9 cellular contexts compared by ENCODE assay signal in the genomic region with DNA sequence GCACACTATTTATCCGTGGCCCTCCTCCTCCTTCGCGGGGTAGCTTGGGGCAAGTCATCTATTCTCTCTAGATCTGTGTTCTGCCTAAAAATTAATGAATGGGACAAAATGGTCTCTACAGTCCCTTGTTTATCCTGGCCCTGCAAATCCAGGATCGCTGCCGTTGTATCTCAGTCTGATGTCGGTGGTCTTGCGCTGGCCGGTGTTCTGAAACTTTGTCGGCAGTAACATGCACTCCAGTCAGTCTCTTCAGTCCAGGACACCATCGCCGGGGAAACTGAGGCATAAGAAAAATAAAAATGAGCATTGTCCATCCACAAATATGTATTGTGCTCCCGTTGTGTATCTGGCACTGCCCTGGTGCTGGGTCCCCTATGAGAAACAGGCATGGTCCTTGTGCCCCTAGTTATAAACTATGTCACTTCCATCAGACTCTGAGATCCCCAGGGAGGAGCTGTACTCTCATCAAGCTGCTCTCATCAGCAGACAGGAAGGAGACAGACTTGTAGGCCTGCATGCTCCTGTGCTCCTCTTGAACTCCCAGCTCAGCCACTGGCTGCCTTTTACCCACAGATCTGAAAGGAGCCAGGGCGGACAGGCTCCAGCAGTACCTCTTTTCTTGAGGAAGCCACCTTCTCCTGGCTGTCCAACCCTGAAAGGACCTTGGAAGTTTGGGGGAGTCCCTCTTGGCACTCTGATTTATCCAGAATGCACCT. TPM values are rescaled to one million over a fixed set of nuclear protein-coding genes. Genes with fewer than 3 reads are reported as not detected.
A peak's percentile ranks its signal among the peaks of the same experiment; 100 is the strongest.
DNase-seq lines count a peak whose midpoint lies in the region; ATAC-seq and TF ChIP-seq lines count a peak whose summit lies in the region.
"Had no signal": no experiment of that assay in that cellular context is flagged by ENCODE, and none has a peak within 500 bp of the region (broad histone marks: within the 10 kb centered on the region; RNA-seq: fewer than 3 reads in every experiment).

No MANE protein-coding gene starts in this region.

- peaks cover 28% of the 10 kb centered on the region for H3K27me3 ChIP-seq in BLaER1
- H3K27me3 ChIP-seq in ectodermal cell (ENCODE audit: control insufficient read depth, insufficient read depth, low read length, poor library complexity, severe bottlenecking), result peaks cover 50% of the 10 kb centered on the region

- H3K27ac Mint-ChIP-seq in neural crest cell (ENCODE audit: unreplicated experiment), result no peak overlapping the region

- peaks cover 30% of the 10 kb centered on the region for H3K4me1 Mint-ChIP-seq in neural crest cell

- peaks cover 4% of the 10 kb centered on the region for H3K36me3 Mint-ChIP-seq in neural crest cell (ENCODE audit: low read depth)

- no peaks in the 10 kb centered on the region for H3K9me3 Mint-ChIP-seq in neural crest cell

- peaks cover 22% of the 10 kb centered on the region for H4K20me1 ChIP-seq in BLaER1

- H3K9me3 ChIP-seq in BLaER1 (no peaks in the 10 kb centered on the region), ectodermal cell (ENCODE audit: control insufficient read depth, low read length) (no peaks in the 10 kb centered on the region)

- in situ Hi-C loops in KBM-7 (cut with MboI; ENCODE audit: low pct_unique_long_range_greater_than_20kb, low sequenced_read_pairs), result no loop called here

- peak overlapping the region; percentile 97 for H3K4me2 ChIP-seq in BLaER1

- ATAC-seq in HG03097 (IDR thresholded peaks at IDR 0.05; ENCODE audit: low FRiP score, unreplicated experiment) (no peak), GM18498 (IDR thresholded peaks at IDR 0.05; ENCODE audit: unreplicated experiment) (no peak), GM19023 (IDR thresholded peaks at IDR 0.05; ENCODE audit: unreplicated experiment) (no peak)

- H3K4me3 ChIP-seq in BLaER1, result peak overlapping the region; percentile 75
- H3K4me3 ChIP-seq in ectodermal cell (ENCODE audit: insufficient read depth, low read depth, low read length), result peak overlapping the region; percentile 76

- no peak overlapping the region for H3K9ac ChIP-seq in BLaER1

- TF ChIP-seq CTCF in neural crest cell (conservative IDR thresholded peaks at IDR 0.05), result no peak

- H3K36me3 ChIP-seq in BLaER1 (peaks cover 4% of the 10 kb centered on the region; the same call in 1 of the 2 replicates), ectodermal cell (ENCODE audit: control insufficient read depth, insufficient read depth, low read length) (no peaks in the 10 kb centered on the region)

- H3K4me1 ChIP-seq in BLaER1 (peaks cover 53% of the 10 kb centered on the region), ectodermal cell (ENCODE audit: control insufficient read depth, insufficient read depth, low read length) (peaks cover 4% of the 10 kb centered on the region)

- H3K4me3 Mint-ChIP-seq in neural crest cell, result peak overlapping the region; percentile 96

- 0 out of 2 replicates have a peak overlapping the region, but pooled peaks have one; percentile 37 for H3K27ac ChIP-seq in BLaER1
- no peak overlapping the region for H3K27ac ChIP-seq in ectodermal cell (ENCODE audit: insufficient read depth, low read depth, low read length, poor library complexity, severe bottlenecking)

- WGBS in ectodermal cell, 2 experiments, result 85% methylated on average over 13 of the region's 13 CpGs

- peak; percentile 19 for DNase-seq in NCI-H69 (lab: John Stamatoyannopoulos, UW)
- DNase-seq in neural crest cell (ENCODE audit: low read depth, low spot score), result no peak
- no peak for DNase-seq in KBM-7
- DNase-seq: NCI-H2107 had no signal

- peaks cover 56% of the 10 kb centered on the region for H3K27me3 Mint-ChIP-seq in neural crest cell (ENCODE audit: low read depth)

RNA-seq across cellular contexts. Expression of gene CA4, which starts 13.7 kb away (rescaled TPM):
- polyA plus RNA-seq in ectodermal cell (2013, experiment 1 of 4), result 19.6 TPM
- polyA plus RNA-seq in ectodermal cell (2013, experiment 2 of 4), result 37.0 TPM
- 22.6 TPM for polyA plus RNA-seq in ectodermal cell (2013, experiment 3 of 4)
- polyA plus RNA-seq in ectodermal cell (2013, experiment 4 of 4), result 28.7 TPM
- 0.26 TPM in 1 of 2 replicates, not detected in the other for total RNA-seq in neural crest cell

RNA-seq across cellular contexts. Expression of gene HEATR6, which starts 57.4 kb away (rescaled TPM):
- 34.2 TPM for polyA plus RNA-seq in ectodermal cell (2013, experiment 1 of 4)
- 38.3 TPM for polyA plus RNA-seq in ectodermal cell (2013, experiment 2 of 4)
- polyA plus RNA-seq in ectodermal cell (2013, experiment 3 of 4), result 31.7 TPM
- 30.2 TPM for polyA plus RNA-seq in ectodermal cell (2013, experiment 4 of 4)
- total RNA-seq in neural crest cell, result 33.2 and 36.6 TPM in 2 replicates
